ENCODE assay signal across 8 cellular contexts in the genomic region with DNA sequence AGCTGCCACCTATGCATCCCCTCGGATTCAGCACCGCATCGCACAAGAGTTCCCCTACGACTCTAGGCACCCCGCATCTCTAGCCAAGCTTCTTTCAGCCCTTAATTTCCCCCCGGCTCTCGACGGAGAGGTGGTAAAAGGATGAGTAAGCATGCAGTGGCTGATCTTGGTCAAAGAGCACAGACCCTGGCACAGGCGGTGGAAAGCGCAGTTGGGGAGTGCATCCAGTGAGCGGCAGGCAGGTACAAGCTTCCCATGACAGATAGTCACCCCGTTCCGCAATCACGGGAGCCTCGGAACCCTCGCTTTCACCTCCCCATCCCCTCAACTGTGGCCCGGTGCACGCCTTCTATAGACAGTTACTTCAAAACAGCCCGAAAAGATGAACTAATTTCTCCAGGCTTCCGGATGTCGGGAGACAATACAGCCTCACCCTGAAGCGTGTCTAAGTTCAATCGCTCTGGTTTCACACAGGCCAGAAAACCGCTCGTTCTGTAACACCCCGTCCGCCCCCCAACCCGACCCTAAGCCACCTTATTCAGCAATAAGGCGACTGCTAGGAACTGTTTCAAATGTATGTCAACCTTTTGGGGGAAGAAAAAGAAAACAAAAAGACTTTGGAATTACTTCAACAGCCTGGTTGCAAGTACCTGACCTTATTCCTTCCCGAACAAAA. TPM values are rescaled to one million over a fixed set of nuclear protein-coding genes. Genes with fewer than 3 reads are reported as not detected.
DNase-seq lines count a peak whose midpoint lies in the region; ATAC-seq and TF ChIP-seq lines count a peak whose summit lies in the region.

No MANE protein-coding gene starts in this region.

- H3K4me1 Mint-ChIP-seq in neural crest cell: peaks cover 39% of the 10 kb centered on the region

- TF ChIP-seq CTCF in GM10266 (IDR thresholded peaks at IDR 0.05; ENCODE audit: control insufficient read depth, insufficient read depth, low read depth, missing control alignments) (no peak), fibroblast of mammary gland (conservative IDR thresholded peaks at IDR 0.05; ENCODE audit: control insufficient read depth, insufficient read depth, low read depth, low read length) (no peak), neural crest cell (conservative IDR thresholded peaks at IDR 0.05) (no peak)

- peak overlapping the region; percentile 99 for H3K4me3 Mint-ChIP-seq in neural crest cell

- H3K27me3 Mint-ChIP-seq in neural crest cell (ENCODE audit: low read depth): no peaks in the 10 kb centered on the region

- H3K36me3 Mint-ChIP-seq in neural crest cell (ENCODE audit: low read depth): peaks cover 18% of the 10 kb centered on the region

- peak; percentile 32 for DNase-seq in GM10266 (ENCODE audit: extremely low spot score)
- peak; percentile 74 for DNase-seq in NCI-H69 (lab: John Stamatoyannopoulos, UW)
- peak; percentile 75 to 79 for DNase-seq in activated T-cell treated with anti-CD3 and anti-CD28 coated beads, Interleukin-2, amount 50 U/mL, for 48 hours
- DNase-seq in fibroblast of mammary gland (ENCODE audit: low read depth): peak; percentile 68
- DNase-seq in neural crest cell (ENCODE audit: low read depth, low spot score): no peak
- peak; percentile 28 for DNase-seq in stromal cell of bone marrow (ENCODE audit: low read depth)
- DNase-seq in HuH-7.5 (ENCODE audit: low spot score): no peak

- no peak for ATAC-seq in HG03469 (IDR thresholded peaks at IDR 0.05; ENCODE audit: unreplicated experiment)

- peaks cover 7% of the 10 kb centered on the region for H3K9me3 Mint-ChIP-seq in neural crest cell

- peak overlapping the region; percentile 95 for H3K27ac Mint-ChIP-seq in neural crest cell (ENCODE audit: unreplicated experiment)

- H3K4me3 ChIP-seq in fibroblast of mammary gland (ENCODE audit: control insufficient read depth, low read depth, low read length): peak overlapping the region; percentile 94

RNA-seq across cellular contexts. Expression of a gene that starts 1.5 kb away (rescaled TPM):
- total RNA-seq in neural crest cell: 92.9 and 108 TPM in 2 replicates

Comparison
In these comparisons a context has a peak if more than half of its experiments do, and no peak if none do; other contexts are left out.
1. DNase-seq: peak in GM10266 (single experiment), NCI-H69 (single experiment), activated T-cell treated with anti-CD3 and anti-CD28 coated beads, Interleukin-2, amount 50 U/mL, for 48 hours (2 of 2), fibroblast of mammary gland (single experiment) and stromal cell of bone marrow (single experiment); none in neural crest cell (single experiment) and HuH-7.5 (single experiment).